In the genomic region with DNA sequence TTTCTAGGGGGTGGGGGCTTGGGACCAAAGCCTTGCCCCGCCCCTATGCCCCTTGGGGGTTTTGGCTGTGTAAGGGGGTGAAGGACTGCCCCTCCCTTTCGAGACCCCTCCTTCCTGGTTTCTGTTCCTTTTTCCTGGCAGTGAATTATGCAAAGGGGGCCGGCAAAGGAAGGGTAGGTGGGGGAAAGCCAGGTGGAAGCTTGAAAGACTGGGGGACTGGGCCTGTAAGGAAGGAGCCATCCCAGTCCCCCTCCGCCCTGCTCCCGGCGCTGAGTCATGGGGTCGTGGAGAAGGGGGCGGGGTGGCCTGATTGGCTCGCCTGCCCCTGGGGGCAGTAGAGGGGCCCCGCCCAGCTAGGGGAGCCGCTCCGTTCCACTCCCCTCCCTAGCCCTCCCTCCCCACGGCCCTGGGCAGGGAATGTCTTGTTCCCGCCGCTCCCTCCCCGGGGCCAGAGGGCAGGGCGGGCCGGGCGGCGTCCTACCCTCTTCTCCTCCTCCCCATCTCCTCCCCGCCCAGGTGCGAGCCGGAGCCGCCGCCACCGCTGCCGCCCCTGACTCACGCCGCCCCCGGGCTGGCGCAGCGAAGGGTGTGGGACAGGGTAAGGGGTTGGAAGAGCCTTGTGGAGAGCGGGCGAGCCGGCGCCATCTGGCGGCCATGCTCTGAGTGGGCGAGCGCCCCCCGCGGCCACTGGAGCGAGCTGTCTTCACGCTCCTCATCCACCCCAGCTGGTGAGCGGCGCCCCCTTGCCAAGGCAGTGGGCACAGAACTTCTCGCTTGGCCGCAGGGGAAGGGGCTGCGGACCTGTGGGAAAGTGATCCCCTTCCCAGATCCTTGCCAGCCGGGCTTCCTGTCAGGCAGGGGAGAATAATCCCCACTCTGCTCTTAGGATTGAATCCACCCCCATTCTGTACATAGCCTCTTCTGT, we compare ENCODE assay signal across 1 cellular context.
A peak's percentile ranks its signal among the peaks of the same experiment; 100 is the strongest.
TF ChIP-seq lines count a peak whose summit lies in the region.

No MANE protein-coding gene starts in this region.

TF ChIP-seq in K562, 482 proteins besides CTCF, POLR2A, EP300 and RAD21 (continues in another document):
- TF ChIP-seq MYC (IDR thresholded peaks at IDR 0.05; ENCODE audit: low read depth, low read length) (peak; percentile 81; the same call in 1 of the 2 replicates), MYC (CRISPR knock-in tag; IDR thresholded peaks at IDR 0.05; ENCODE audit: borderline replicate concordance, low read depth) (no peak), ZBTB1 (CRISPR knock-in tag; IDR thresholded peaks at IDR 0.05; ENCODE audit: borderline replicate concordance, low read depth) (0 out of 2 replicates have a peak, but pooled peaks have one; percentile 65), NCOR1 (IDR thresholded peaks at IDR 0.05) (peak; percentile 67), POLR3A (IDR thresholded peaks at IDR 0.05; ENCODE audit: borderline replicate concordance, extremely low read depth, insufficient read depth, insufficient read length) (no peak), ZNF263 (CRISPR knock-in tag; IDR thresholded peaks at IDR 0.05; ENCODE audit: borderline replicate concordance) (peak; percentile 59; the same call in 1 of the 2 replicates), CBFA2T2 (conservative IDR thresholded peaks at IDR 0.05) (0 out of 2 replicates have a peak, but pooled peaks have one; percentile 13), ETV1 (tag; conservative IDR thresholded peaks at IDR 0.05; ENCODE audit: low read depth) (no peak), SMAD4 (CRISPR knock-in tag; conservative IDR thresholded peaks at IDR 0.05) (peak; percentile 92), RCOR1 (IDR thresholded peaks at IDR 0.05; ENCODE audit: borderline replicate concordance in 1 of 2, low read depth in 2 of 2, low read length in 2 of 2) (peak in 1 of 2 experiments; percentile 23; a peak in 1 of 4 replicates), HNRNPK (IDR thresholded peaks at IDR 0.05; ENCODE audit: low read depth, low read length, poor library complexity, severe bottlenecking) (peak; percentile 97), ZNF24 (IDR thresholded peaks at IDR 0.05) (peak; percentile 80), ZBTB7A (IDR thresholded peaks at IDR 0.05; ENCODE audit: borderline replicate concordance, control insufficient read depth, low read depth, low read length) (peak; percentile 98), CHCHD3 (CRISPR knock-in tag; IDR thresholded peaks at IDR 0.05) (no peak), HLTF (IDR thresholded peaks at IDR 0.05) (0 out of 2 replicates have a peak, but pooled peaks have one; percentile 31), FOXM1 (IDR thresholded peaks at IDR 0.05; ENCODE audit: low read depth) (no peak), FOXM1 (CRISPR knock-in tag; IDR thresholded peaks at IDR 0.05; ENCODE audit: low read depth) (no peak; the same call in 1 of the 2 replicates)
- TF ChIP-seq, protein P1, sequence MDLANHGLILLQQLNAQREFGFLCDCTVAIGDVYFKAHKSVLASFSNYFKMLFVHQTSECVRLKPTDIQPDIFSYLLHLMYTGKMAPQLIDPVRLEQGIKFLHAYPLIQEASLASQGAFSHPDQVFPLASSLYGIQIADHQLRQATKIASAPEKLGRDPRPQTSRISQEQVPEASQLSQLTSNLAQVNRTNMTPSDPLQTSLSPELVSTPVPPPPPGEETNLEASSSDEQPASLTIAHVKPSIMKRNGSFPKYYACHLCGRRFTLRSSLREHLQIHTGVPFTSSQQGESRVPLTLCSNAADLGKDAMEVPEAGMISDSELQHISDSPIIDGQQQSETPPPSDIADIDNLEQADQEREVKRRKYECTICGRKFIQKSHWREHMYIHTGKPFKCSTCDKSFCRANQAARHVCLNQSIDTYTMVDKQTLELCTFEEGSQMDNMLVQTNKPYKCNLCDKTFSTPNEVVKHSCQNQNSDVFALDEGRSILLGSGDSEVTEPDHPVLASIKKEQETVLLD (IDR thresholded peaks at IDR 0.05), result peak; percentile 63; the same call in 1 of the 2 replicates
- TF ChIP-seq, protein P2, sequence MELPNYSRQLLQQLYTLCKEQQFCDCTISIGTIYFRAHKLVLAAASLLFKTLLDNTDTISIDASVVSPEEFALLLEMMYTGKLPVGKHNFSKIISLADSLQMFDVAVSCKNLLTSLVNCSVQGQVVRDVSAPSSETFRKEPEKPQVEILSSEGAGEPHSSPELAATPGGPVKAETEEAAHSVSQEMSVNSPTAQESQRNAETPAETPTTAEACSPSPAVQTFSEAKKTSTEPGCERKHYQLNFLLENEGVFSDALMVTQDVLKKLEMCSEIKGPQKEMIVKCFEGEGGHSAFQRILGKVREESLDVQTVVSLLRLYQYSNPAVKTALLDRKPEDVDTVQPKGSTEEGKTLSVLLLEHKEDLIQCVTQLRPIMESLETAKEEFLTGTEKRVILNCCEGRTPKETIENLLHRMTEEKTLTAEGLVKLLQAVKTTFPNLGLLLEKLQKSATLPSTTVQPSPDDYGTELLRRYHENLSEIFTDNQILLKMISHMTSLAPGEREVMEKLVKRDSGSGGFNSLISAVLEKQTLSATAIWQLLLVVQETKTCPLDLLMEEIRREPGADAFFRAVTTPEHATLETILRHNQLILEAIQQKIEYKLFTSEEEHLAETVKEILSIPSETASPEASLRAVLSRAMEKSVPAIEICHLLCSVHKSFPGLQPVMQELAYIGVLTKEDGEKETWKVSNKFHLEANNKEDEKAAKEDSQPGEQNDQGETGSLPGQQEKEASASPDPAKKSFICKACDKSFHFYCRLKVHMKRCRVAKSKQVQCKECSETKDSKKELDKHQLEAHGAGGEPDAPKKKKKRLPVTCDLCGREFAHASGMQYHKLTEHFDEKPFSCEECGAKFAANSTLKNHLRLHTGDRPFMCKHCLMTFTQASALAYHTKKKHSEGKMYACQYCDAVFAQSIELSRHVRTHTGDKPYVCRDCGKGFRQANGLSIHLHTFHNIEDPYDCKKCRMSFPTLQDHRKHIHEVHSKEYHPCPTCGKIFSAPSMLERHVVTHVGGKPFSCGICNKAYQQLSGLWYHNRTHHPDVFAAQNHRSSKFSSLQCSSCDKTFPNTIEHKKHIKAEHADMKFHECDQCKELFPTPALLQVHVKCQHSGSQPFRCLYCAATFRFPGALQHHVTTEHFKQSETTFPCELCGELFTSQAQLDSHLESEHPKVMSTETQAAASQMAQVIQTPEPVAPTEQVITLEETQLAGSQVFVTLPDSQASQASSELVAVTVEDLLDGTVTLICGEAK (IDR thresholded peaks at IDR 0.05), result no peak
- TF ChIP-seq, protein P2 (CRISPR knock-in tag; IDR thresholded peaks at IDR 0.05), result no peak
- TF ChIP-seq, protein P3, sequence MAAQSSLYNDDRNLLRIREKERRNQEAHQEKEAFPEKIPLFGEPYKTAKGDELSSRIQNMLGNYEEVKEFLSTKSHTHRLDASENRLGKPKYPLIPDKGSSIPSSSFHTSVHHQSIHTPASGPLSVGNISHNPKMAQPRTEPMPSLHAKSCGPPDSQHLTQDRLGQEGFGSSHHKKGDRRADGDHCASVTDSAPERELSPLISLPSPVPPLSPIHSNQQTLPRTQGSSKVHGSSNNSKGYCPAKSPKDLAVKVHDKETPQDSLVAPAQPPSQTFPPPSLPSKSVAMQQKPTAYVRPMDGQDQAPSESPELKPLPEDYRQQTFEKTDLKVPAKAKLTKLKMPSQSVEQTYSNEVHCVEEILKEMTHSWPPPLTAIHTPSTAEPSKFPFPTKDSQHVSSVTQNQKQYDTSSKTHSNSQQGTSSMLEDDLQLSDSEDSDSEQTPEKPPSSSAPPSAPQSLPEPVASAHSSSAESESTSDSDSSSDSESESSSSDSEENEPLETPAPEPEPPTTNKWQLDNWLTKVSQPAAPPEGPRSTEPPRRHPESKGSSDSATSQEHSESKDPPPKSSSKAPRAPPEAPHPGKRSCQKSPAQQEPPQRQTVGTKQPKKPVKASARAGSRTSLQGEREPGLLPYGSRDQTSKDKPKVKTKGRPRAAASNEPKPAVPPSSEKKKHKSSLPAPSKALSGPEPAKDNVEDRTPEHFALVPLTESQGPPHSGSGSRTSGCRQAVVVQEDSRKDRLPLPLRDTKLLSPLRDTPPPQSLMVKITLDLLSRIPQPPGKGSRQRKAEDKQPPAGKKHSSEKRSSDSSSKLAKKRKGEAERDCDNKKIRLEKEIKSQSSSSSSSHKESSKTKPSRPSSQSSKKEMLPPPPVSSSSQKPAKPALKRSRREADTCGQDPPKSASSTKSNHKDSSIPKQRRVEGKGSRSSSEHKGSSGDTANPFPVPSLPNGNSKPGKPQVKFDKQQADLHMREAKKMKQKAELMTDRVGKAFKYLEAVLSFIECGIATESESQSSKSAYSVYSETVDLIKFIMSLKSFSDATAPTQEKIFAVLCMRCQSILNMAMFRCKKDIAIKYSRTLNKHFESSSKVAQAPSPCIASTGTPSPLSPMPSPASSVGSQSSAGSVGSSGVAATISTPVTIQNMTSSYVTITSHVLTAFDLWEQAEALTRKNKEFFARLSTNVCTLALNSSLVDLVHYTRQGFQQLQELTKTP (IDR thresholded peaks at IDR 0.05; ENCODE audit: low read depth in 1 of 2, partially characterized antibody in 2 of 2), result peak in 1 of 2 experiments; percentile 11
- TF ChIP-seq, protein P4, sequence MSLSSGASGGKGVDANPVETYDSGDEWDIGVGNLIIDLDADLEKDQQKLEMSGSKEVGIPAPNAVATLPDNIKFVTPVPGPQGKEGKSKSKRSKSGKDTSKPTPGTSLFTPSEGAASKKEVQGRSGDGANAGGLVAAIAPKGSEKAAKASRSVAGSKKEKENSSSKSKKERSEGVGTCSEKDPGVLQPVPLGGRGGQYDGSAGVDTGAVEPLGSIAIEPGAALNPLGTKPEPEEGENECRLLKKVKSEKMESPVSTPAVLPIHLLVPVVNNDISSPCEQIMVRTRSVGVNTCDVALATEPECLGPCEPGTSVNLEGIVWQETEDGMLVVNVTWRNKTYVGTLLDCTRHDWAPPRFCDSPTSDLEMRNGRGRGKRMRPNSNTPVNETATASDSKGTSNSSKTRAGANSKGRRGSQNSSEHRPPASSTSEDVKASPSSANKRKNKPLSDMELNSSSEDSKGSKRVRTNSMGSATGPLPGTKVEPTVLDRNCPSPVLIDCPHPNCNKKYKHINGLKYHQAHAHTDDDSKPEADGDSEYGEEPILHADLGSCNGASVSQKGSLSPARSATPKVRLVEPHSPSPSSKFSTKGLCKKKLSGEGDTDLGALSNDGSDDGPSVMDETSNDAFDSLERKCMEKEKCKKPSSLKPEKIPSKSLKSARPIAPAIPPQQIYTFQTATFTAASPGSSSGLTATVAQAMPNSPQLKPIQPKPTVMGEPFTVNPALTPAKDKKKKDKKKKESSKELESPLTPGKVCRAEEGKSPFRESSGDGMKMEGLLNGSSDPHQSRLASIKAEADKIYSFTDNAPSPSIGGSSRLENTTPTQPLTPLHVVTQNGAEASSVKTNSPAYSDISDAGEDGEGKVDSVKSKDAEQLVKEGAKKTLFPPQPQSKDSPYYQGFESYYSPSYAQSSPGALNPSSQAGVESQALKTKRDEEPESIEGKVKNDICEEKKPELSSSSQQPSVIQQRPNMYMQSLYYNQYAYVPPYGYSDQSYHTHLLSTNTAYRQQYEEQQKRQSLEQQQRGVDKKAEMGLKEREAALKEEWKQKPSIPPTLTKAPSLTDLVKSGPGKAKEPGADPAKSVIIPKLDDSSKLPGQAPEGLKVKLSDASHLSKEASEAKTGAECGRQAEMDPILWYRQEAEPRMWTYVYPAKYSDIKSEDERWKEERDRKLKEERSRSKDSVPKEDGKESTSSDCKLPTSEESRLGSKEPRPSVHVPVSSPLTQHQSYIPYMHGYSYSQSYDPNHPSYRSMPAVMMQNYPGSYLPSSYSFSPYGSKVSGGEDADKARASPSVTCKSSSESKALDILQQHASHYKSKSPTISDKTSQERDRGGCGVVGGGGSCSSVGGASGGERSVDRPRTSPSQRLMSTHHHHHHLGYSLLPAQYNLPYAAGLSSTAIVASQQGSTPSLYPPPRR (CRISPR knock-in tag; IDR thresholded peaks at IDR 0.05; ENCODE audit: borderline replicate concordance), result 0 out of 2 replicates have a peak, but pooled peaks have one; percentile 87
- TF ChIP-seq, protein P5, sequence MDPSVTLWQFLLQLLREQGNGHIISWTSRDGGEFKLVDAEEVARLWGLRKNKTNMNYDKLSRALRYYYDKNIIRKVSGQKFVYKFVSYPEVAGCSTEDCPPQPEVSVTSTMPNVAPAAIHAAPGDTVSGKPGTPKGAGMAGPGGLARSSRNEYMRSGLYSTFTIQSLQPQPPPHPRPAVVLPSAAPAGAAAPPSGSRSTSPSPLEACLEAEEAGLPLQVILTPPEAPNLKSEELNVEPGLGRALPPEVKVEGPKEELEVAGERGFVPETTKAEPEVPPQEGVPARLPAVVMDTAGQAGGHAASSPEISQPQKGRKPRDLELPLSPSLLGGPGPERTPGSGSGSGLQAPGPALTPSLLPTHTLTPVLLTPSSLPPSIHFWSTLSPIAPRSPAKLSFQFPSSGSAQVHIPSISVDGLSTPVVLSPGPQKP (CRISPR knock-in tag; IDR thresholded peaks at IDR 0.05), result no peak
- TF ChIP-seq, protein P6, sequence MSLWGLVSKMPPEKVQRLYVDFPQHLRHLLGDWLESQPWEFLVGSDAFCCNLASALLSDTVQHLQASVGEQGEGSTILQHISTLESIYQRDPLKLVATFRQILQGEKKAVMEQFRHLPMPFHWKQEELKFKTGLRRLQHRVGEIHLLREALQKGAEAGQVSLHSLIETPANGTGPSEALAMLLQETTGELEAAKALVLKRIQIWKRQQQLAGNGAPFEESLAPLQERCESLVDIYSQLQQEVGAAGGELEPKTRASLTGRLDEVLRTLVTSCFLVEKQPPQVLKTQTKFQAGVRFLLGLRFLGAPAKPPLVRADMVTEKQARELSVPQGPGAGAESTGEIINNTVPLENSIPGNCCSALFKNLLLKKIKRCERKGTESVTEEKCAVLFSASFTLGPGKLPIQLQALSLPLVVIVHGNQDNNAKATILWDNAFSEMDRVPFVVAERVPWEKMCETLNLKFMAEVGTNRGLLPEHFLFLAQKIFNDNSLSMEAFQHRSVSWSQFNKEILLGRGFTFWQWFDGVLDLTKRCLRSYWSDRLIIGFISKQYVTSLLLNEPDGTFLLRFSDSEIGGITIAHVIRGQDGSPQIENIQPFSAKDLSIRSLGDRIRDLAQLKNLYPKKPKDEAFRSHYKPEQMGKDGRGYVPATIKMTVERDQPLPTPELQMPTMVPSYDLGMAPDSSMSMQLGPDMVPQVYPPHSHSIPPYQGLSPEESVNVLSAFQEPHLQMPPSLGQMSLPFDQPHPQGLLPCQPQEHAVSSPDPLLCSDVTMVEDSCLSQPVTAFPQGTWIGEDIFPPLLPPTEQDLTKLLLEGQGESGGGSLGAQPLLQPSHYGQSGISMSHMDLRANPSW (CRISPR knock-in tag; IDR thresholded peaks at IDR 0.05), result no peak
